8 cellular contexts compared by ENCODE assay signal in the genomic region with DNA sequence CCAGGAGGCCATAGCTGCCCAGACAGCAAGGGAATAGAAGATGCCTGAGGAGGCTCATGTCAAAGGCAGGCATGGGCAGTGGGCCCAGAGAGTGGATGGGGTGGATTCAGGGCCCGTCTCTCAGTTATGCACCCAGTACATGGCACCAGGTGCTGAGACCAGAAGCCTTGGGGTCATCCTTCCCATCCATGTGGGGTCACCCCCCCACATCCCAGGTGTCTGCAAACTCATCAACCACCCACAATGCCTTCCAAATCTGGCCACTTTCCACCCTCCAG.
DNase-seq lines count a peak whose midpoint lies in the region; ATAC-seq and TF ChIP-seq lines count a peak whose summit lies in the region.
"Not testable (repeated sequence)": the region's sequence is repeated elsewhere in the genome, so short reads cannot be mapped to it uniquely, and the experiment has no call there.

No MANE protein-coding gene starts in this region.

- peak overlapping the region; percentile 61; the same call in 1 of the 2 replicates for H3K18ac ChIP-seq in IMR-90 (ENCODE audit: low read depth, low read length)

- H3K36me3 ChIP-seq in BLaER1; IMR-90 (ENCODE audit: control insufficient read depth, insufficient read depth, low read length); esophagus muscularis mucosa; skeletal muscle tissue (ENCODE audit: control insufficient read depth in 3 of 3, insufficient read depth in 3 of 3, low read length in 3 of 3); upper lobe of right lung: not testable (repeated sequence)

- H2AFZ ChIP-seq in IMR-90 (replicated peaks; ENCODE audit: low read length, poor library complexity) = peak overlapping the region; percentile 75

- not testable (repeated sequence) for H2AK9ac ChIP-seq in IMR-90 (replicated peaks; ENCODE audit: low read depth, low read length, poor library complexity)

- not testable (repeated sequence) for BruUV-seq in IMR-90 (replicated peaks; lab: Mats Ljungman, UMichigan)

- H4K91ac ChIP-seq in IMR-90 (ENCODE audit: insufficient read depth, low read depth, low read length) = peak overlapping the region; percentile 88

- CTCF ChIA-PET in IMR-90 (lab: Yijun Ruan, JAX) = interaction anchor here (0.8 to 1.7 kb wide), 2 partner anchors 15 to 20 kb away, joined by 3 to 6 read pairs; no protein-coding TSS in a partner anchor
- CTCF ChIA-PET in activated CD8-positive, alpha-beta T cell treated with anti-CD3 and anti-CD28 coated beads, Interleukin-2, amount 10 ng/mL, durations not matched to agents 7 days and 5 days (lab: Charles Lee) = not testable (repeated sequence)

- peak overlapping the region; percentile 60 to 82; a peak in 2 of 4 replicates for H4K8ac ChIP-seq in IMR-90 (ENCODE audit: low read depth in 2 of 2, low read length in 2 of 2)

- peak; percentile 8; the same call in 1 of the 2 replicates for ATAC-seq in IMR-90 (ENCODE audit: low read depth)
- not testable (repeated sequence) for ATAC-seq in activated CD8-positive, alpha-beta T cell treated with anti-CD3 and anti-CD28 coated beads, Interleukin-2, amount 10 ng/mL, durations not matched to agents 7 days and 5 days; upper lobe of right lung

- H3K4me1 Mint-ChIP-seq in activated CD8-positive, alpha-beta T cell treated with anti-CD3 and anti-CD28 coated beads, Interleukin-2, amount 10 ng/mL, durations not matched to agents 7 days and 5 days (ENCODE audit: low read depth) = peaks cover 38% of the 10 kb centered on the region
- H3K4me1 Mint-ChIP-seq in immature natural killer cell = peaks cover 41 to 46% of the 10 kb centered on the region in 2 donors
- peaks cover 59% of the 10 kb centered on the region for H3K4me1 Mint-ChIP-seq in nephron progenitor cell

- in situ Hi-C loops in IMR-90 (cut with MboI; ENCODE audit: low sequenced_read_pairs) = loop anchor here (10.0 kb wide), 1 partner anchor 270 kb away; the partner anchor contains the start of genes PPP1R12B and UBE2T

- not testable (repeated sequence) for TF ChIP-seq CTCF in IMR-90 (conservative IDR thresholded peaks at IDR 0.05; ENCODE audit: low read depth, low read length); esophagus muscularis mucosa (IDR thresholded peaks at IDR 0.05); nephron progenitor cell (IDR thresholded peaks at IDR 0.05); upper lobe of right lung (IDR thresholded peaks at IDR 0.05)

- not testable (repeated sequence) for TF ChIP-seq RAD21 in IMR-90 (IDR thresholded peaks at IDR 0.05; ENCODE audit: low read length)

- H3K23ac ChIP-seq in IMR-90 (ENCODE audit: low read depth, low read length) = peak overlapping the region; percentile 89

- not testable (repeated sequence) for H3K36me3 Mint-ChIP-seq in activated CD8-positive, alpha-beta T cell treated with anti-CD3 and anti-CD28 coated beads, Interleukin-2, amount 10 ng/mL, durations not matched to agents 7 days and 5 days (ENCODE audit: low read depth); immature natural killer cell; nephron progenitor cell (ENCODE audit: low read depth)

- H3K79me1 ChIP-seq in IMR-90 (ENCODE audit: low read depth in 1 of 2, low read length in 2 of 2) = not testable (repeated sequence)

- H3K9me1 ChIP-seq in IMR-90 (ENCODE audit: insufficient read depth, low read length) = peaks cover 28% of the 10 kb centered on the region

- H3K4me2 ChIP-seq in BLaER1 (peak overlapping the region; percentile 98), IMR-90 (ENCODE audit: low read depth, low read length) (peak overlapping the region; percentile 30; the same call in 1 of the 2 replicates)

- not testable (repeated sequence) for DNase-seq in IMR-90; activated CD8-positive, alpha-beta T cell treated with anti-CD3 and anti-CD28 coated beads, Interleukin-2, amount 10 ng/mL, durations not matched to agents 7 days and 5 days; esophagus muscularis mucosa (ENCODE audit: extremely low spot score); immature natural killer cell; nephron progenitor cell; upper lobe of right lung

- H2BK5ac ChIP-seq in IMR-90 (ENCODE audit: low read depth, low read length, poor library complexity, severe bottlenecking) = peak overlapping the region; percentile 30

- peak overlapping the region; percentile 19 for H3K27ac Mint-ChIP-seq in activated CD8-positive, alpha-beta T cell treated with anti-CD3 and anti-CD28 coated beads, Interleukin-2, amount 10 ng/mL, durations not matched to agents 7 days and 5 days
- H3K27ac Mint-ChIP-seq in immature natural killer cell = not testable (repeated sequence)
- H3K27ac Mint-ChIP-seq in nephron progenitor cell = peak overlapping the region; percentile 62

- peak overlapping the region; percentile 21 for H3K4me3 Mint-ChIP-seq in activated CD8-positive, alpha-beta T cell treated with anti-CD3 and anti-CD28 coated beads, Interleukin-2, amount 10 ng/mL, durations not matched to agents 7 days and 5 days
- H3K4me3 Mint-ChIP-seq in immature natural killer cell = peak overlapping the region in 4 of 5 donors; percentile 44 to 68 (median 46)
- H3K4me3 Mint-ChIP-seq in nephron progenitor cell = not testable (repeated sequence)

- H2BK20ac ChIP-seq in IMR-90 (ENCODE audit: low read depth, low read length) = peak overlapping the region; percentile 96

- H3K56ac ChIP-seq in IMR-90 (ENCODE audit: extremely low read depth, insufficient read depth, low read length) = not testable (repeated sequence)

- H2AK5ac ChIP-seq in IMR-90 (ENCODE audit: low read depth, low read length) = peak overlapping the region; percentile 87; the same call in 1 of the 2 replicates

- not testable (repeated sequence) for H4K5ac ChIP-seq in IMR-90 (ENCODE audit: low read depth, low read length)

- TF ChIP-seq POLR2A in IMR-90 (IDR thresholded peaks at IDR 0.05; ENCODE audit: low read depth, low read length); esophagus muscularis mucosa (IDR thresholded peaks at IDR 0.05; ENCODE audit: low read depth): not testable (repeated sequence)

- not testable (repeated sequence) for H3K9me3 Mint-ChIP-seq in activated CD8-positive, alpha-beta T cell treated with anti-CD3 and anti-CD28 coated beads, Interleukin-2, amount 10 ng/mL, durations not matched to agents 7 days and 5 days (ENCODE audit: insufficient read depth); immature natural killer cell; nephron progenitor cell

- H3K4me3 ChIP-seq in BLaER1; IMR-90 (ENCODE audit: insufficient read depth, low read depth, low read length); esophagus muscularis mucosa; skeletal muscle tissue (ENCODE audit: low read length in 3 of 3); upper lobe of right lung: not testable (repeated sequence)

- H2BK15ac ChIP-seq in IMR-90 (ENCODE audit: low read depth, low read length) = peak overlapping the region; percentile 27; the same call in 1 of the 3 replicates

- H3K27ac ChIP-seq in BLaER1 = peak overlapping the region; percentile 78
- H3K27ac ChIP-seq in IMR-90 (ENCODE audit: insufficient read depth, low read length) = peak overlapping the region; percentile 41; the same call in 1 of the 2 replicates
- H3K27ac ChIP-seq in esophagus muscularis mucosa (replicated peaks in 1 of 4) = peak overlapping the region; percentile 13 to 49 (median 31)
- H3K27ac ChIP-seq in skeletal muscle tissue (ENCODE audit: low read depth, low read length) = peak overlapping the region; percentile 69
- H3K27ac ChIP-seq in upper lobe of right lung = peak overlapping the region; percentile 2

- dilution Hi-C loops in IMR-90 (cut with HindIII; ENCODE audit: low sequenced_read_pairs, unreplicated experiment) = not testable (repeated sequence)

- POLR2A ChIA-PET in IMR-90 (lab: Charles Lee; ENCODE audit: unreplicated experiment); activated CD8-positive, alpha-beta T cell treated with anti-CD3 and anti-CD28 coated beads, Interleukin-2, amount 10 ng/mL, durations not matched to agents 7 days and 5 days (lab: Charles Lee): not testable (repeated sequence)

- no CpG with 5 or more reads among the region's 1 CpG for WGBS in IMR-90 (ENCODE audit: extremely low coverage in 2 of 2, insufficient read length in 1 of 2), 2 experiments
- 57% methylated on average over 1 of the region's 1 CpG for WGBS in esophagus muscularis mucosa

- H3K9ac ChIP-seq in BLaER1 (peak overlapping the region; percentile 55; the same call in 1 of the 2 replicates), skeletal muscle tissue (ENCODE audit: low read depth in 1 of 3, low read length in 3 of 3) (peak overlapping the region in 2 of 3 donors; percentile 43 to 45)
- not testable (repeated sequence) for H3K9ac ChIP-seq in IMR-90 (ENCODE audit: low read depth, low read length)

- H2BK120ac ChIP-seq in IMR-90 (ENCODE audit: low read depth, low read length) = peak overlapping the region; percentile 90

- TF ChIP-seq EP300 in esophagus muscularis mucosa (IDR thresholded peaks at IDR 0.05) = not testable (repeated sequence)

- H3K4ac ChIP-seq in IMR-90 (ENCODE audit: low read depth, low read length) = peak overlapping the region; percentile 95

- not testable (repeated sequence) for H3K27me3 ChIP-seq in BLaER1; IMR-90 (ENCODE audit: control insufficient read depth, insufficient read depth, low read length); esophagus muscularis mucosa; skeletal muscle tissue (ENCODE audit: control insufficient read depth in 3 of 3, insufficient read depth in 3 of 3, low read length in 3 of 3); upper lobe of right lung

- intact Hi-C loops in IMR-90 (cut with micrococcal nuclease); esophagus muscularis mucosa (cut with DNase I); upper lobe of right lung (cut with DNase I): not testable (repeated sequence)

- not testable (repeated sequence) for H3K9me3 ChIP-seq in BLaER1; IMR-90 (ENCODE audit: control insufficient read depth, insufficient read depth, low read length); esophagus muscularis mucosa; skeletal muscle tissue (ENCODE audit: control insufficient read depth in 3 of 3, low read length in 3 of 3); upper lobe of right lung

- H3K14ac ChIP-seq in IMR-90 (replicated peaks; ENCODE audit: low read depth, low read length) = peak overlapping the region; percentile 90

- H3K27me3 Mint-ChIP-seq in activated CD8-positive, alpha-beta T cell treated with anti-CD3 and anti-CD28 coated beads, Interleukin-2, amount 10 ng/mL, durations not matched to agents 7 days and 5 days (ENCODE audit: low read depth) = peaks cover 16% of the 10 kb centered on the region
- not testable (repeated sequence) for H3K27me3 Mint-ChIP-seq in immature natural killer cell (ENCODE audit: low read depth in 3 of 3); nephron progenitor cell (ENCODE audit: low read depth, poor library complexity)

- peaks cover 24% of the 10 kb centered on the region for H4K20me1 ChIP-seq in BLaER1
- H4K20me1 ChIP-seq in IMR-90 (ENCODE audit: insufficient read depth, low read length) = not testable (repeated sequence)

- H3K4me1 ChIP-seq in BLaER1 = peaks cover 61% of the 10 kb centered on the region
- H3K4me1 ChIP-seq in IMR-90 (ENCODE audit: control insufficient read depth, insufficient read depth, low read length) = peaks cover 28% of the 10 kb centered on the region
- H3K4me1 ChIP-seq in esophagus muscularis mucosa = peaks cover 30 to 53% (median 41%) of the 10 kb centered on the region in 4 donors
- peaks cover 28 to 46% (median 38%) of the 10 kb centered on the region in 3 donors for H3K4me1 ChIP-seq in skeletal muscle tissue (ENCODE audit: control insufficient read depth in 3 of 3, insufficient read depth in 3 of 3, low read length in 3 of 3)
- H3K4me1 ChIP-seq in upper lobe of right lung = peaks cover 13% of the 10 kb centered on the region

Comparison
In these comparisons a context has a peak if more than half of its experiments do, and no peak if none do; other contexts are left out.
1. H3K27ac ChIP-seq: peak in every context shown above with its lines; median percentile 78 in BLaER1; 69 in skeletal muscle tissue; 41 in IMR-90; 31 in esophagus muscularis mucosa; 2 in upper lobe of right lung.